8 cellular contexts compared by ENCODE assay signal in the genomic region with DNA sequence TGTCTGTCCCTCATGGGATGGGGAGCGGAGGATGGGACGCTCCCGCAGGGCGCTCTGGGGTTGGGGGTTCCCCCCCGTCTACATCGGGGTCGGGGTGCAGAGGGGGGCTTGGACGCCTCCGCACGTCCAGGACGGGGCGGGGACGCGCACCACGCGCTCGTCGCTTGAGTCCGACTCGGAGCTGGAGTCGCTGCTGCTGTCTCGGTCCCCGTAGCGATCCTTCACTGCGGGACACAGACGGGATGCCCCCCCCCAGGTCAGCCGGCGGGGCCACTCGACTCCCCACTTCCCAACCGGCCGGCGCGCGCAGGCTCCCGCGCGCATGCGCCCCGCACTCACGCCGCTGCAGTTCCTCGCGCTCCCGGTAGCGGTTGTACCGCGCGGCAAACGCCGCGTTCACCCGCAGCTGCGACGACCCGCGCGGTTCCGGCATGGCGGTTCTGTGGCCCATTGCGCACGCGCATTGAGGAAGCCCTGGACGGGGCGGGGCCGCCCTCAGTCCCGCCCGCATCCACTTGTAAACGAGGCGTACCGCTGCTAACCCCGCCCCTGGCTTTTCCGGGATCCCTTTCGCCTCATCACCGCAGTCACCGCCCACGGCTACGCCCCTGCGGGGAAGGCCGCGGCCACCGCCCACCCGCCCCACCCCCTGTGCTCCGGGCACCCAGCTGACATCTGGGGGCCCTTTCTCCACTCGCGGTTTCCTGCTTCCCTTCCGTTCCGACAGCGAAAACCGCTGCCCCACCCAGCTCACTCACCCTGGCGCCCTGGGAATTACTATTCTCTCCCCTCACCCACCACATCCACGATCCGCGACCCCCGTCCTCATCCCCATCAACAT. TPM values are rescaled to one million over a fixed set of nuclear protein-coding genes. Genes with fewer than 3 reads are reported as not detected.
DNase-seq lines count a peak whose midpoint lies in the region; ATAC-seq and TF ChIP-seq lines count a peak whose summit lies in the region.

A gene (minus strand): TSS at position 444 of the 841 bp plus-strand sequence. CDS start 11 bp downstream, at position 433.

- no peaks in the 10 kb centered on the region for H3K9me3 Mint-ChIP-seq in activated naive CD8-positive, alpha-beta T cell (ENCODE audit: low read depth)

- peaks cover 7% of the 10 kb centered on the region for H3K4me1 ChIP-seq in ovary (ENCODE audit: insufficient read depth)
- H3K4me1 ChIP-seq in thymus (ENCODE audit: control insufficient read depth, insufficient read depth, low read length): peaks cover 30% of the 10 kb centered on the region

- no peaks in the 10 kb centered on the region for H3K27me3 Mint-ChIP-seq in activated naive CD8-positive, alpha-beta T cell

- ATAC-seq in HG02623 (IDR thresholded peaks at IDR 0.05; ENCODE audit: unreplicated experiment): peak; percentile 40

- H3K36me3 Mint-ChIP-seq in activated naive CD8-positive, alpha-beta T cell: peaks cover 3% of the 10 kb centered on the region

- H3K27ac Mint-ChIP-seq in activated naive CD8-positive, alpha-beta T cell: peak within 1 kb of the TSS; percentile 95

- peaks cover 48% of the 10 kb centered on the region for H3K4me1 Mint-ChIP-seq in activated naive CD8-positive, alpha-beta T cell (ENCODE audit: low read depth)

- TF ChIP-seq EP300 in ovary (IDR thresholded peaks at IDR 0.05): peak; percentile 98

- H3K27me3 ChIP-seq in ovary (no peaks in the 10 kb centered on the region), thymus (ENCODE audit: control insufficient read depth, insufficient read depth) (no peaks in the 10 kb centered on the region)

- H3K4me3 ChIP-seq in ovary (peak within 1 kb of the TSS; percentile 95), thymus (ENCODE audit: low read length) (peak within 1 kb of the TSS; percentile 93)

- peak; percentile 8 to 72 (median 71) for TF ChIP-seq CTCF in ovary (IDR thresholded peaks at IDR 0.05)

- H3K27ac ChIP-seq in ovary: peak within 1 kb of the TSS; percentile 68 to 77
- peak within 1 kb of the TSS; percentile 97 for H3K27ac ChIP-seq in thymus (ENCODE audit: low read depth)

- intact Hi-C loops in head of caudate nucleus (cut with DNase I): loop anchor here (5.0 to 10.0 kb wide), 2 partner anchors 63 to 161 kb away; a partner anchor contains a TSS
- intact Hi-C loops in ovary (cut with DNase I): loop anchor here in 2 of 4 donors (5.0 to 10.0 kb wide), 2 partner anchors 63 to 161 kb away; a partner anchor contains a TSS

- peak; percentile 96 for DNase-seq in NCI-H1105 treated with DMSO at 0.1 percent for 48 hours (lab: John Stamatoyannopoulos, UW)
- DNase-seq in SKM-1 treated with dmso at 0.1 percent for 144 hours (lab: John Stamatoyannopoulos, UW; ENCODE audit: unreplicated experiment): peak; percentile 98
- DNase-seq in head of caudate nucleus: peak; percentile 94 to 99 (median 98)
- DNase-seq in ovary: peak; percentile 98 to 99 (median 99)

- H3K4me3 Mint-ChIP-seq in activated naive CD8-positive, alpha-beta T cell: peak within 1 kb of the TSS; percentile 98

- H3K9me3 ChIP-seq in ovary (no peaks in the 10 kb centered on the region), thymus (ENCODE audit: control insufficient read depth) (no peaks in the 10 kb centered on the region)

- peak; percentile 73 for TF ChIP-seq POLR2A in GM10847 (IDR thresholded peaks at IDR 0.05; ENCODE audit: extremely low read depth, insufficient read length)
- peak; percentile 97 for TF ChIP-seq POLR2A in ovary (IDR thresholded peaks at IDR 0.05)

- 0 to 1% (median 1%) methylated on average over 65 to 94 of the region's 94 CpGs for WGBS in ovary, 3 donors
- under 1% methylated on average over 94 of the region's 94 CpGs for WGBS in thymus

- no peaks in the 10 kb centered on the region for H3K36me3 ChIP-seq in ovary
- H3K36me3 ChIP-seq in thymus (ENCODE audit: control insufficient read depth, insufficient read depth): peaks cover 27% of the 10 kb centered on the region

RNA-seq across cellular contexts. Expression of the gene that starts here (rescaled TPM):
- 10 to 100 TPM; 12.3 to 28.9 (median 23.6) TPM for total RNA-seq in ovary
- polyA plus RNA-seq in ovary (10 to 100 TPM; 20.1 to 24.2 TPM), thymus (77.5 TPM)

Comparison
In these comparisons a context has a peak if more than half of its experiments do, and no peak if none do; other contexts are left out.
1. Peak in every context shown above with its lines: DNase-seq, ATAC-seq, H3K4me3 ChIP-seq and H3K27ac ChIP-seq.